18 cellular contexts compared by ENCODE assay signal in genomic region chr7:74223711-74224510, GRCh38. TPM values are rescaled to one million over a fixed set of nuclear protein-coding genes. Genes with fewer than 3 reads are reported as not detected.
A peak's percentile ranks its signal among the peaks of the same experiment; 100 is the strongest.
DNase-seq lines count a peak whose midpoint lies in the region; ATAC-seq, FAIRE-seq and TF ChIP-seq lines count a peak whose summit lies in the region.
"Had no signal": no experiment of that assay in that cellular context is flagged by ENCODE, and none has a peak within 500 bp of the region (broad histone marks: within the 10 kb centered on the region; RNA-seq: fewer than 3 reads in every experiment).

No MANE protein-coding gene starts in this region.

- no peaks in the 10 kb centered on the region for H3K4me1 ChIP-seq in mucosa of descending colon (ENCODE audit: low read depth)
- H3K4me1 ChIP-seq in effector memory CD4-positive, alpha-beta T cell (ENCODE audit: control insufficient read depth, insufficient read depth, low read length, poor library complexity, severe bottlenecking) = no peaks in the 10 kb centered on the region
- H3K4me1 ChIP-seq: psoas muscle had no signal

- FAIRE-seq in GM19239 (lab: Jason Lieb, UNC) (no peak), urothelium cell line (lab: Jason Lieb, UNC) (no peak)
- FAIRE-seq: G401.6 had no signal

- H3K4me3 ChIP-seq in mucosa of descending colon = no peak overlapping the region
- H3K4me3 ChIP-seq in effector memory CD4-positive, alpha-beta T cell (ENCODE audit: insufficient read depth, low read depth, low read length, poor library complexity, severe bottlenecking) = no peak overlapping the region
- H3K4me3 ChIP-seq: dorsolateral prefrontal cortex, psoas muscle had no signal

- peak; percentile 39 for ATAC-seq in mucosa of descending colon
- ATAC-seq in activated CD4-positive, CD25-positive, alpha-beta regulatory T cell treated with anti-CD3 and anti-CD28 coated beads, Interleukin-2, amount 50 U/mL, for 24 hours = no peak
- ATAC-seq: PC-3, psoas muscle had no signal

- DNase-seq in COLO668 (lab: John Stamatoyannopoulos, UW; ENCODE audit: unreplicated experiment) (peak; percentile 60), RPMI8226 (peak; percentile 42), mucosa of descending colon (peak; percentile 37 to 62 (median 49)), GM19239 (ENCODE audit: insufficient read length, low spot score) (no peak), urothelium cell line (ENCODE audit: low spot score) (no peak)
- no peak for DNase-seq in effector memory CD4-positive, alpha-beta T cell
- DNase-seq: activated naive CD4-positive, alpha-beta T cell treated with anti-CD3 and anti-CD28 coated beads, Interleukin-2, amount 10 ng/mL, durations not matched to agents 7 days and 5 days; dorsolateral prefrontal cortex; NCI-H1048; NCI-H446 treated with DMSO at 0.1 percent for 48 hours; PC-3; psoas muscle; SW 1271; WERI-Rb-1 had no signal

- in situ Hi-C loops in GM18951 (cut with MboI; ENCODE audit: low sequenced_read_pairs, unreplicated experiment) = loop anchor here (25.0 kb wide), 1 partner anchor 163 kb away; no protein-coding TSS in a partner anchor

- H3K27ac ChIP-seq in effector memory CD4-positive, alpha-beta T cell (ENCODE audit: insufficient read depth, low read length, poor library complexity, severe bottlenecking) = no peak overlapping the region
- H3K27ac ChIP-seq: C4-2B, dorsolateral prefrontal cortex, psoas muscle, WERI-Rb-1 had no signal

- H3K36me3 ChIP-seq in mucosa of descending colon (ENCODE audit: low read depth) = no peaks in the 10 kb centered on the region
- no peaks in the 10 kb centered on the region for H3K36me3 ChIP-seq in effector memory CD4-positive, alpha-beta T cell (ENCODE audit: control insufficient read depth, insufficient read depth, low read length)

- H3K9me3 ChIP-seq in mucosa of descending colon = no peaks in the 10 kb centered on the region
- no peaks in the 10 kb centered on the region for H3K9me3 ChIP-seq in effector memory CD4-positive, alpha-beta T cell (ENCODE audit: control insufficient read depth, low read length)
- H3K9me3 ChIP-seq: psoas muscle had no signal

- TF ChIP-seq POLR2A in GM18951 (IDR thresholded peaks at IDR 0.05; ENCODE audit: extremely low read depth, insufficient read depth, insufficient read length) = peak; percentile 29

- no peaks in the 10 kb centered on the region for H3K27me3 ChIP-seq in effector memory CD4-positive, alpha-beta T cell (replicated peaks; ENCODE audit: control insufficient read depth, insufficient read depth, low read length, poor library complexity, severe bottlenecking)
- H3K27me3 ChIP-seq: dorsolateral prefrontal cortex had no signal

- no peak for TF ChIP-seq CTCF in mucosa of descending colon (IDR thresholded peaks at IDR 0.05)

- intact Hi-C loops in mucosa of descending colon (cut with DNase I, micrococcal nuclease) = no loop called here

RNA-seq across cellular contexts. Expression of gene LAT2, which starts 14.1 kb away (rescaled TPM):
- 1 to 10 TPM; 3.1 to 8.1 (median 6.9) TPM for total RNA-seq in mucosa of descending colon

RNA-seq across cellular contexts. Expression of gene RFC2, which starts 30.3 kb away (rescaled TPM):
- 10 to 100 TPM; 14.8 to 23.7 (median 15.9) TPM for total RNA-seq in mucosa of descending colon

RNA-seq across cellular contexts. Expression of gene EIF4H, which starts 49.8 kb away (rescaled TPM):
- total RNA-seq in mucosa of descending colon = 100 to 1,000 TPM; 231 to 278 (median 274) TPM

Comparison
In these comparisons a context has a peak if more than half of its experiments do, and no peak if none do; other contexts are left out.
1. DNase-seq: peak in COLO668 (single experiment), RPMI8226 (single experiment) and mucosa of descending colon (3 of 3); none in GM19239 (single experiment), urothelium cell line (single experiment) and effector memory CD4-positive, alpha-beta T cell (0 of 3).